ENCODE assay signal across 20 cellular contexts in the genomic region with DNA sequence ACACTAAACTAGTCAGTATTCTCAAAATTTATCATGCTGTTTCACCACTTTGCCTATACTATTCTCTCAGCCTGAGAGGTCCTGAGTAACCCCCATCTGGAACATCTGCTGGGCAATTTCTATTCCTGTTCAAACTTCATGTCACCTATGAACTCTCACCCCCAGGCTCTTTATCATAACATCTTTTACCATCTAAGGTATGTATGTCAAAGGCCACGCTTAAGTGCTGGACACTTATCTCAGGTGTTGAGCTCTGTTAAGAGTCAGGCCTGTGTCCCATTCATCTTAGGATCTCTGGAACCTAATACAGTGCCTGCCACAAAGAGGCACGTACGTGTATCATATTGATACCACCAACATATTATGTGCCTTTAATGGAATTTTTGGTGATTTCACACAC. TPM values are rescaled to one million over a fixed set of nuclear protein-coding genes. Genes with fewer than 3 reads are reported as not detected.
DNase-seq lines count a peak whose midpoint lies in the region; ATAC-seq lines count a peak whose summit lies in the region.
"Had no signal": no experiment of that assay in that cellular context is flagged by ENCODE, and none has a peak within 500 bp of the region (broad histone marks: within the 10 kb centered on the region; RNA-seq: fewer than 3 reads in every experiment).

No MANE protein-coding gene starts in this region.

- H3K27ac ChIP-seq in BLaER1, result no peak overlapping the region
- H3K27ac ChIP-seq in BLaER1 treated with 17β-estradiol and CSF1 and Interleukin-3, amounts not matched to agents 10 nM and 100 nM, result no peak overlapping the region
- H3K27ac ChIP-seq in caudate nucleus (ENCODE audit: low read depth, low read length), result no peak overlapping the region
- H3K27ac ChIP-seq: gastroesophageal sphincter, prostate gland, thoracic aorta had no signal

- peaks cover 50% of the 10 kb centered on the region for H3K36me3 ChIP-seq in BLaER1
- peaks cover 21 to 69% (median 45%) of the 10 kb centered on the region in 11 experiments; a peak in 21 of 22 replicates for H3K36me3 ChIP-seq in BLaER1 treated with 17β-estradiol and CSF1 and Interleukin-3, amounts not matched to agents 10 nM and 100 nM
- H3K36me3 ChIP-seq: gastroesophageal sphincter, prostate gland, thoracic aorta had no signal

- no peak for DNase-seq in activated CD8-positive, alpha-beta T cell treated with anti-CD3 and anti-CD28 coated beads, Interleukin-2, amount 10 ng/mL, durations not matched to agents 7 days and 5 days
- DNase-seq in immature natural killer cell (no peak), NCI-H146 treated with DMSO at 0.1 percent for 48 hours (lab: John Stamatoyannopoulos, UW; ENCODE audit: unreplicated experiment) (no peak), caudate nucleus (lab: John Stamatoyannopoulos, UW) (no peak)
- DNase-seq: activated CD4-positive, alpha-beta T cell treated with anti-CD3 and anti-CD28 coated beads for 1 hour; activated naive CD4-positive, alpha-beta T cell treated with Interleukin-2 at 50 U/mL for 16 hours; Calu3; endodermal cell; hypothalamus; islet precursor cell; NCI-H1105; NCI-H2081 treated with DMSO at 0.1 percent for 48 hours; PC-3; SIG-M5 had no signal

- peak overlapping the region; percentile 58 for H3K27ac Mint-ChIP-seq in activated CD8-positive, alpha-beta T cell treated with anti-CD3 and anti-CD28 coated beads, Interleukin-2, amount 10 ng/mL, durations not matched to agents 7 days and 5 days
- H3K27ac Mint-ChIP-seq in immature natural killer cell, result peak overlapping the region; percentile 23 to 90 (median 48)
- H3K27ac Mint-ChIP-seq: endodermal cell had no signal

- no peak overlapping the region for H3K9ac ChIP-seq in BLaER1
- H3K9ac ChIP-seq in BLaER1 treated with 17β-estradiol and CSF1 and Interleukin-3, amounts not matched to agents 10 nM and 100 nM, result no peak overlapping the region

- POLR2A ChIA-PET in activated CD8-positive, alpha-beta T cell treated with anti-CD3 and anti-CD28 coated beads, Interleukin-2, amount 10 ng/mL, durations not matched to agents 7 days and 5 days (lab: Charles Lee), result interaction anchor here (1.1 to 1.4 kb wide), 2 partner anchors 74 to 86 kb away, joined by 3 to 4 read pairs; no protein-coding TSS in a partner anchor

- no peaks in the 10 kb centered on the region for H3K27me3 ChIP-seq in BLaER1
- no peaks in the 10 kb centered on the region for H3K27me3 ChIP-seq in BLaER1 treated with 17β-estradiol and CSF1 and Interleukin-3, amounts not matched to agents 10 nM and 100 nM
- H3K27me3 ChIP-seq: gastroesophageal sphincter had no signal

- H3K4me3 Mint-ChIP-seq in activated CD8-positive, alpha-beta T cell treated with anti-CD3 and anti-CD28 coated beads, Interleukin-2, amount 10 ng/mL, durations not matched to agents 7 days and 5 days, result no peak overlapping the region
- peak overlapping the region in 4 of 5 donors; percentile 3 to 40 (median 20) for H3K4me3 Mint-ChIP-seq in immature natural killer cell
- H3K4me3 Mint-ChIP-seq: endodermal cell had no signal

- H3K36me3 Mint-ChIP-seq in activated CD8-positive, alpha-beta T cell treated with anti-CD3 and anti-CD28 coated beads, Interleukin-2, amount 10 ng/mL, durations not matched to agents 7 days and 5 days (ENCODE audit: low read depth), result peaks cover 69% of the 10 kb centered on the region
- H3K36me3 Mint-ChIP-seq in immature natural killer cell, result no peaks in the 10 kb centered on the region

- H3K4me1 ChIP-seq in BLaER1, result peaks cover 49% of the 10 kb centered on the region
- peaks cover 42 to 79% (median 66%) of the 10 kb centered on the region in 10 experiments for H3K4me1 ChIP-seq in BLaER1 treated with 17β-estradiol and CSF1 and Interleukin-3, amounts not matched to agents 10 nM and 100 nM

- no peaks in the 10 kb centered on the region for H3K9me3 Mint-ChIP-seq in activated CD8-positive, alpha-beta T cell treated with anti-CD3 and anti-CD28 coated beads, Interleukin-2, amount 10 ng/mL, durations not matched to agents 7 days and 5 days (ENCODE audit: insufficient read depth)
- no peaks in the 10 kb centered on the region for H3K9me3 Mint-ChIP-seq in immature natural killer cell
- H3K9me3 Mint-ChIP-seq: endodermal cell had no signal

- H3K9me3 ChIP-seq in BLaER1, result no peaks in the 10 kb centered on the region
- no peaks in the 10 kb centered on the region for H3K9me3 ChIP-seq in BLaER1 treated with 17β-estradiol and CSF1 and Interleukin-3, amounts not matched to agents 10 nM and 100 nM (replicated peaks in 1 of 11)
- H3K9me3 ChIP-seq: gastroesophageal sphincter, prostate gland, thoracic aorta had no signal

- ATAC-seq in activated CD8-positive, alpha-beta T cell treated with anti-CD3 and anti-CD28 coated beads, Interleukin-2, amount 10 ng/mL, durations not matched to agents 7 days and 5 days, result no peak
- ATAC-seq in GM21723 (IDR thresholded peaks at IDR 0.05; ENCODE audit: unreplicated experiment), result no peak
- ATAC-seq: gastroesophageal sphincter, PC-3 had no signal

- peaks cover 57% of the 10 kb centered on the region for H3K4me1 Mint-ChIP-seq in activated CD8-positive, alpha-beta T cell treated with anti-CD3 and anti-CD28 coated beads, Interleukin-2, amount 10 ng/mL, durations not matched to agents 7 days and 5 days (ENCODE audit: low read depth)
- H3K4me1 Mint-ChIP-seq in immature natural killer cell, result peaks cover 81 to 88% of the 10 kb centered on the region in 2 donors

- H3K4me3 ChIP-seq in BLaER1, result no peak overlapping the region
- no peak overlapping the region for H3K4me3 ChIP-seq in BLaER1 treated with 17β-estradiol and CSF1 and Interleukin-3, amounts not matched to agents 10 nM and 100 nM
- H3K4me3 ChIP-seq: gastroesophageal sphincter, prostate gland, thoracic aorta had no signal

- peaks cover 43% of the 10 kb centered on the region for H4K20me1 ChIP-seq in BLaER1
- H4K20me1 ChIP-seq in BLaER1 treated with 17β-estradiol and CSF1 and Interleukin-3, amounts not matched to agents 10 nM and 100 nM, result peaks cover 15 to 83% (median 43%) of the 10 kb centered on the region in 11 experiments; a peak in 18 of 22 replicates

- H3K27me3 Mint-ChIP-seq in activated CD8-positive, alpha-beta T cell treated with anti-CD3 and anti-CD28 coated beads, Interleukin-2, amount 10 ng/mL, durations not matched to agents 7 days and 5 days (ENCODE audit: low read depth), result no peaks in the 10 kb centered on the region
- peaks cover 2 to 8% (median 7%) of the 10 kb centered on the region in 3 donors for H3K27me3 Mint-ChIP-seq in immature natural killer cell (ENCODE audit: low read depth in 3 of 3)

- H3K4me2 ChIP-seq in BLaER1, result peak overlapping the region; percentile 93
- peak overlapping the region; percentile 58 to 99 (median 90) for H3K4me2 ChIP-seq in BLaER1 treated with 17β-estradiol and CSF1 and Interleukin-3, amounts not matched to agents 10 nM and 100 nM

- CTCF ChIA-PET in activated CD8-positive, alpha-beta T cell treated with anti-CD3 and anti-CD28 coated beads, Interleukin-2, amount 10 ng/mL, durations not matched to agents 7 days and 5 days (lab: Charles Lee), result interaction anchor here (0.7 to 6.9 kb wide), 8 partner anchors 10 to 208 kb away, joined by 3 to 43 read pairs (median 6); no protein-coding TSS in a partner anchor

RNA-seq across cellular contexts. Expression of a gene that starts 4.9 kb away (rescaled TPM):
- 100 to 1,000 TPM; 105 to 107 TPM for total RNA-seq in activated CD8-positive, alpha-beta T cell treated with anti-CD3 and anti-CD28 coated beads, Interleukin-2, amount 10 ng/mL, durations not matched to agents 7 days and 5 days
- 100 to 1,000 TPM in 1 of 3 donors, 10 to 100 TPM in 2; 23.1 to 121 (median 38.2) TPM for polyA plus RNA-seq in immature natural killer cell
